In genomic region chr5:25858019-25858418, GRCh38 we compare ENCODE assay signal across 14 cellular contexts.
A peak's percentile ranks its signal among the peaks of the same experiment; 100 is the strongest.
DNase-seq lines count a peak whose midpoint lies in the region; ATAC-seq and TF ChIP-seq lines count a peak whose summit lies in the region.
"Had no signal": no experiment of that assay in that cellular context is flagged by ENCODE, and none has a peak within 500 bp of the region (broad histone marks: within the 10 kb centered on the region; RNA-seq: fewer than 3 reads in every experiment).

No MANE protein-coding gene starts in this region.

- H3K4me1 Mint-ChIP-seq in endothelial cell (ENCODE audit: unreplicated experiment) = no peaks in the 10 kb centered on the region
- H3K4me1 Mint-ChIP-seq: activated CD4-positive, alpha-beta T cell treated with anti-CD3 and anti-CD28 coated beads, Interleukin-2, amount 10 ng/mL, durations not matched to agents 7 days and 5 days had no signal

- DNase-seq in BE2C = peak; percentile 53
- DNase-seq in NCI-H69 (lab: John Stamatoyannopoulos, UW) = peak; percentile 79
- DNase-seq in endothelial cell (ENCODE audit: low spot score) = peak; percentile 16
- no peak for DNase-seq in NCI-H510A treated with DMSO at 0.1 percent for 48 hours (lab: John Stamatoyannopoulos, UW)
- DNase-seq in omental fat pad (ENCODE audit: low spot score) = no peak
- no peak for DNase-seq in stimulated activated CD4-positive, alpha-beta T cell treated with anti-CD3 and anti-CD28 coated beads, Interleukin-2, amount 100 ng/mL, for 48 hours
- DNase-seq: activated CD4-positive, alpha-beta T cell treated with anti-CD3 and anti-CD28 coated beads, Interleukin-2, amount 10 ng/mL, durations not matched to agents 7 days and 5 days; C1 segment of cervical spinal cord; dermis blood vessel endothelial cell; foreskin melanocyte; NCI-H774 had no signal

- ATAC-seq in omental fat pad (ENCODE audit: low FRiP score) (no peak), GM18867 (IDR thresholded peaks at IDR 0.05; ENCODE audit: unreplicated experiment) (no peak)

- no peak overlapping the region for H3K4me3 Mint-ChIP-seq in endothelial cell (ENCODE audit: unreplicated experiment)
- H3K4me3 Mint-ChIP-seq: activated CD4-positive, alpha-beta T cell treated with anti-CD3 and anti-CD28 coated beads, Interleukin-2, amount 10 ng/mL, durations not matched to agents 7 days and 5 days had no signal

- H3K27me3 Mint-ChIP-seq in endothelial cell (ENCODE audit: unreplicated experiment) = no peaks in the 10 kb centered on the region
- H3K27me3 Mint-ChIP-seq: activated CD4-positive, alpha-beta T cell treated with anti-CD3 and anti-CD28 coated beads, Interleukin-2, amount 10 ng/mL, durations not matched to agents 7 days and 5 days had no signal

- no peaks in the 10 kb centered on the region for H3K36me3 ChIP-seq in BE2C

- no peaks in the 10 kb centered on the region for H3K9me3 ChIP-seq in BE2C

- no peaks in the 10 kb centered on the region for H3K36me3 Mint-ChIP-seq in endothelial cell (ENCODE audit: low read depth, unreplicated experiment)

- H3K4me3 ChIP-seq in BE2C (ENCODE audit: low read depth, low read length) = no peak overlapping the region

- no peak overlapping the region for H3K27ac Mint-ChIP-seq in endothelial cell (ENCODE audit: unreplicated experiment)
- H3K27ac Mint-ChIP-seq: activated CD4-positive, alpha-beta T cell treated with anti-CD3 and anti-CD28 coated beads, Interleukin-2, amount 10 ng/mL, durations not matched to agents 7 days and 5 days; activated T-helper 2 cell treated with anti-CD3 and anti-CD28 coated beads, Interferon-gamma antibody, Interleukin-2, Interleukin-4, amounts not matched to agents 10 μg/mL and 5 μg/mL and 100 μg/mL, durations not matched to agents 14 hours and 24 hours and 36 hours had no signal

- H3K27me3 ChIP-seq in BE2C = no peaks in the 10 kb centered on the region

- no peaks in the 10 kb centered on the region for H3K9me3 Mint-ChIP-seq in endothelial cell (ENCODE audit: unreplicated experiment)

- TF ChIP-seq CTCF in BE2C (IDR thresholded peaks at IDR 0.05; ENCODE audit: low read depth, low read length) (peak; percentile 58), GM12873 (IDR thresholded peaks at IDR 0.05; ENCODE audit: insufficient read depth, low read depth, low read length, missing control alignments) (peak; percentile 8), endothelial cell (IDR thresholded peaks at IDR 0.05; ENCODE audit: unreplicated experiment) (peak; percentile 39), omental fat pad (IDR thresholded peaks at IDR 0.05) (no peak)

- H3K4me1 ChIP-seq in BE2C = no peaks in the 10 kb centered on the region

Comparison
In these comparisons a context has a peak if more than half of its experiments do, and no peak if none do; other contexts are left out.
1. DNase-seq: peak in BE2C (single experiment), NCI-H69 (single experiment) and endothelial cell (single experiment); none in NCI-H510A treated with DMSO at 0.1 percent for 48 hours (single experiment), omental fat pad (single experiment) and stimulated activated CD4-positive, alpha-beta T cell treated with anti-CD3 and anti-CD28 coated beads, Interleukin-2, amount 100 ng/mL, for 48 hours (0 of 2).
2. CTCF ChIP-seq: peak in BE2C (single experiment), GM12873 (single experiment) and endothelial cell (single experiment); none in omental fat pad (0 of 3).